Comparison of ENCODE assay signal across 1 cellular context in genomic region chr10:84352251-84352842, GRCh38.
A peak's percentile ranks its signal among the peaks of the same experiment; 100 is the strongest.
TF ChIP-seq lines count a peak whose summit lies in the region.

No MANE protein-coding gene starts in this region.

TF ChIP-seq in HEK293, 187 proteins besides CTCF, POLR2A, EP300 and RAD21 (continued from another document):
- TF ChIP-seq, protein P1, sequence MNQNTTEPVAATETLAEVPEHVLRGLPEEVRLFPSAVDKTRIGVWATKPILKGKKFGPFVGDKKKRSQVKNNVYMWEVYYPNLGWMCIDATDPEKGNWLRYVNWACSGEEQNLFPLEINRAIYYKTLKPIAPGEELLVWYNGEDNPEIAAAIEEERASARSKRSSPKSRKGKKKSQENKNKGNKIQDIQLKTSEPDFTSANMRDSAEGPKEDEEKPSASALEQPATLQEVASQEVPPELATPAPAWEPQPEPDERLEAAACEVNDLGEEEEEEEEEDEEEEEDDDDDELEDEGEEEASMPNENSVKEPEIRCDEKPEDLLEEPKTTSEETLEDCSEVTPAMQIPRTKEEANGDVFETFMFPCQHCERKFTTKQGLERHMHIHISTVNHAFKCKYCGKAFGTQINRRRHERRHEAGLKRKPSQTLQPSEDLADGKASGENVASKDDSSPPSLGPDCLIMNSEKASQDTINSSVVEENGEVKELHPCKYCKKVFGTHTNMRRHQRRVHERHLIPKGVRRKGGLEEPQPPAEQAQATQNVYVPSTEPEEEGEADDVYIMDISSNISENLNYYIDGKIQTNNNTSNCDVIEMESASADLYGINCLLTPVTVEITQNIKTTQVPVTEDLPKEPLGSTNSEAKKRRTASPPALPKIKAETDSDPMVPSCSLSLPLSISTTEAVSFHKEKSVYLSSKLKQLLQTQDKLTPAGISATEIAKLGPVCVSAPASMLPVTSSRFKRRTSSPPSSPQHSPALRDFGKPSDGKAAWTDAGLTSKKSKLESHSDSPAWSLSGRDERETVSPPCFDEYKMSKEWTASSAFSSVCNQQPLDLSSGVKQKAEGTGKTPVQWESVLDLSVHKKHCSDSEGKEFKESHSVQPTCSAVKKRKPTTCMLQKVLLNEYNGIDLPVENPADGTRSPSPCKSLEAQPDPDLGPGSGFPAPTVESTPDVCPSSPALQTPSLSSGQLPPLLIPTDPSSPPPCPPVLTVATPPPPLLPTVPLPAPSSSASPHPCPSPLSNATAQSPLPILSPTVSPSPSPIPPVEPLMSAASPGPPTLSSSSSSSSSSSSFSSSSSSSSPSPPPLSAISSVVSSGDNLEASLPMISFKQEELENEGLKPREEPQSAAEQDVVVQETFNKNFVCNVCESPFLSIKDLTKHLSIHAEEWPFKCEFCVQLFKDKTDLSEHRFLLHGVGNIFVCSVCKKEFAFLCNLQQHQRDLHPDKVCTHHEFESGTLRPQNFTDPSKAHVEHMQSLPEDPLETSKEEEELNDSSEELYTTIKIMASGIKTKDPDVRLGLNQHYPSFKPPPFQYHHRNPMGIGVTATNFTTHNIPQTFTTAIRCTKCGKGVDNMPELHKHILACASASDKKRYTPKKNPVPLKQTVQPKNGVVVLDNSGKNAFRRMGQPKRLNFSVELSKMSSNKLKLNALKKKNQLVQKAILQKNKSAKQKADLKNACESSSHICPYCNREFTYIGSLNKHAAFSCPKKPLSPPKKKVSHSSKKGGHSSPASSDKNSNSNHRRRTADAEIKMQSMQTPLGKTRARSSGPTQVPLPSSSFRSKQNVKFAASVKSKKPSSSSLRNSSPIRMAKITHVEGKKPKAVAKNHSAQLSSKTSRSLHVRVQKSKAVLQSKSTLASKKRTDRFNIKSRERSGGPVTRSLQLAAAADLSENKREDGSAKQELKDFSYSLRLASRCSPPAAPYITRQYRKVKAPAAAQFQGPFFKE (tag by site-specific recombination; IDR thresholded peaks at IDR 0.05; ENCODE audit: borderline replicate concordance), result no peak
- TF ChIP-seq, protein P2, sequence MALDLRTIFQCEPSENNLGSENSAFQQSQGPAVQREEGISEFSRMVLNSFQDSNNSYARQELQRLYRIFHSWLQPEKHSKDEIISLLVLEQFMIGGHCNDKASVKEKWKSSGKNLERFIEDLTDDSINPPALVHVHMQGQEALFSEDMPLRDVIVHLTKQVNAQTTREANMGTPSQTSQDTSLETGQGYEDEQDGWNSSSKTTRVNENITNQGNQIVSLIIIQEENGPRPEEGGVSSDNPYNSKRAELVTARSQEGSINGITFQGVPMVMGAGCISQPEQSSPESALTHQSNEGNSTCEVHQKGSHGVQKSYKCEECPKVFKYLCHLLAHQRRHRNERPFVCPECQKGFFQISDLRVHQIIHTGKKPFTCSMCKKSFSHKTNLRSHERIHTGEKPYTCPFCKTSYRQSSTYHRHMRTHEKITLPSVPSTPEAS (tag by site-specific recombination; IDR thresholded peaks at IDR 0.05), result no peak
- TF ChIP-seq WT1 (tag by site-specific recombination; IDR thresholded peaks at IDR 0.05) (no peak), ZNF701 (tag by site-specific recombination; IDR thresholded peaks at IDR 0.05) (no peak), ZNF394 (tag by site-specific recombination; IDR thresholded peaks at IDR 0.05; ENCODE audit: borderline replicate concordance) (0 out of 2 replicates have a peak, but pooled peaks have one; percentile 17), ZNF510 (tag by site-specific recombination; IDR thresholded peaks at IDR 0.05; ENCODE audit: insufficient replicate concordance) (no peak), GFI1B (tag by site-specific recombination; IDR thresholded peaks at IDR 0.05) (no peak), ZNF211 (tag by site-specific recombination; IDR thresholded peaks at IDR 0.05; ENCODE audit: low read depth) (no peak)
- TF ChIP-seq, protein P3, sequence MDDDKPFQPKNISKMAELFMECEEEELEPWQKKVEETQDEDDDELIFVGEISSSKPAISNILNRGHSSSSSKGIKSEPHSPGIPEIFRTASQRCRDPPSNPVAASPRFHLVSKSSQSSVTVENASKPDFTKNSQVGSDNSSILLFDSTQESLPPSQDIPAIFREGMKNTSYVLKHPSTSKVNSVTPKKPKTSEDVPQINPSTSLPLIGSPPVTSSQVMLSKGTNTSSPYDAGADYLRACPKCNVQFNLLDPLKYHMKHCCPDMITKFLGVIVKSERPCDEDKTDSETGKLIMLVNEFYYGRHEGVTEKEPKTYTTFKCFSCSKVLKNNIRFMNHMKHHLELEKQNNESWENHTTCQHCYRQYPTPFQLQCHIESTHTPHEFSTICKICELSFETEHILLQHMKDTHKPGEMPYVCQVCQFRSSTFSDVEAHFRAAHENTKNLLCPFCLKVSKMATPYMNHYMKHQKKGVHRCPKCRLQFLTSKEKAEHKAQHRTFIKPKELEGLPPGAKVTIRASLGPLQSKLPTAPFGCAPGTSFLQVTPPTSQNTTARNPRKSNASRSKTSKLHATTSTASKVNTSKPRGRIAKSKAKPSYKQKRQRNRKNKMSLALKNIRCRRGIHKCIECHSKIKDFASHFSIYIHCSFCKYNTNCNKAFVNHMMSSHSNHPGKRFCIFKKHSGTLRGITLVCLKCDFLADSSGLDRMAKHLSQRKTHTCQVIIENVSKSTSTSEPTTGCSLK (tag by site-specific recombination; IDR thresholded peaks at IDR 0.05), result no peak
